19 cellular contexts compared by ENCODE assay signal in genomic region chr2:2933421-2933820, GRCh38.
"Had no signal": no experiment of that assay in that cellular context is flagged by ENCODE, and none has a peak within 500 bp of the region (broad histone marks: within the 10 kb centered on the region; RNA-seq: fewer than 3 reads in every experiment).

No MANE protein-coding gene starts in this region.

- H3K4me1 ChIP-seq: right atrium auricular region, transverse colon had no signal

- H3K4me3 ChIP-seq: cardiac muscle cell, hepatocyte, right atrium auricular region, skin epidermis, transverse colon had no signal

- H3K36me3 ChIP-seq: cardiac muscle cell, right atrium auricular region, transverse colon had no signal

- H3K27me3 ChIP-seq: cardiac muscle cell, hepatocyte, right atrium auricular region, transverse colon had no signal

- H3K27ac Mint-ChIP-seq: activated naive CD8-positive, alpha-beta T cell; activated T-helper 1 cell treated with anti-CD3 and anti-CD28 coated beads, Interleukin-12 subunit alpha, Interleukin-12 subunit beta, Interleukin-2, Interleukin-4 antibody, amounts not matched to agents 30 ng/mL and 10 ng/mL and 1 ng/mL, durations not matched to agents 14 hours and 24 hours and 36 hours; effector memory CD8-positive, alpha-beta T cell; nephron; progenitor cell of endocrine pancreas; stimulated activated naive CD8-positive, alpha-beta T cell treated with anti-CD3 and anti-CD28 coated beads, Interleukin-15, Interleukin-2, amounts not matched to agents 100 ng/mL and 50 ng/mL, for 24 hours had no signal

- H3K27ac ChIP-seq: cardiac muscle cell, hepatocyte, right atrium auricular region, skin epidermis, transverse colon had no signal

- H3K9me3 ChIP-seq: transverse colon had no signal

- H3K36me3 Mint-ChIP-seq: activated naive CD8-positive, alpha-beta T cell had no signal

- H3K27me3 Mint-ChIP-seq: stimulated activated naive CD8-positive, alpha-beta T cell treated with anti-CD3 and anti-CD28 coated beads, Interleukin-15, Interleukin-2, amounts not matched to agents 100 ng/mL and 50 ng/mL, for 24 hours had no signal

- H3K4me2 ChIP-seq: hepatocyte had no signal

- DNase-seq: activated CD4-positive, alpha-beta T cell treated with anti-CD3 and anti-CD28 coated beads, Interleukin-2, amount 50 U/mL, for 1 hour; activated gamma-delta T cell treated with Interleukin-2 at 50 U/mL for 16 hours; activated T-cell treated with anti-CD3 and anti-CD28 coated beads for 4 hours; dermis blood vessel endothelial cell; effector memory CD8-positive, alpha-beta T cell; foreskin fibroblast; midbrain; stimulated activated CD4-positive, alpha-beta T cell treated with anti-CD3 and anti-CD28 coated beads, Interleukin-2, amount 100 ng/mL, for 48 hours; T1000; transverse colon had no signal

- H3K4me3 Mint-ChIP-seq: activated naive CD8-positive, alpha-beta T cell; activated T-helper 1 cell treated with anti-CD3 and anti-CD28 coated beads, Interleukin-12 subunit alpha, Interleukin-12 subunit beta, Interleukin-2, Interleukin-4 antibody, amounts not matched to agents 30 ng/mL and 10 ng/mL and 1 ng/mL, durations not matched to agents 14 hours and 24 hours and 36 hours; effector memory CD8-positive, alpha-beta T cell; nephron; stimulated activated naive CD8-positive, alpha-beta T cell treated with anti-CD3 and anti-CD28 coated beads, Interleukin-15, Interleukin-2, amounts not matched to agents 100 ng/mL and 50 ng/mL, for 24 hours had no signal
